1 cellular context compared by ENCODE assay signal in the genomic region with DNA sequence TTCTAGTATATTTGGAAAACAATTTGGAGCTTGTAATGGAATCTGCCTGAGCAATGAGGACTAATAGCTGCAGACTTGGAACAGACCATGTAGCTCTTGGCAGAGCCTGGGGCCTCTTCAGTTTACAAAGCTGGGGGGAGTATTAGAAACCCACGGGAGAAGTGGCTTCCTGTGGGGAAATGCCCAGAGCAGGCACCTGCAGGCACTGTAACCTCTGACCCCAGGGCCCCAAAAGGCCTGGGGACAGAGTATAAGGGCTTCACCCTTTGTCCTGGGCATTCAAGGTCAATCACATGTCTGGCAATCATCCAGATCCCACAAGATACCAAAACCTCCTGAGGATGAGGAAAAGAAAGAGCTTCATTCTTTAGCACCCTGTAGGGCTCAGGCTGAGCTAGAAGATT.
TF ChIP-seq lines count a peak whose summit lies in the region.

No MANE protein-coding gene starts in this region.

TF ChIP-seq in HEK293, 187 proteins besides CTCF, POLR2A, EP300 and RAD21 (continued from another document):
- TF ChIP-seq, protein P1, sequence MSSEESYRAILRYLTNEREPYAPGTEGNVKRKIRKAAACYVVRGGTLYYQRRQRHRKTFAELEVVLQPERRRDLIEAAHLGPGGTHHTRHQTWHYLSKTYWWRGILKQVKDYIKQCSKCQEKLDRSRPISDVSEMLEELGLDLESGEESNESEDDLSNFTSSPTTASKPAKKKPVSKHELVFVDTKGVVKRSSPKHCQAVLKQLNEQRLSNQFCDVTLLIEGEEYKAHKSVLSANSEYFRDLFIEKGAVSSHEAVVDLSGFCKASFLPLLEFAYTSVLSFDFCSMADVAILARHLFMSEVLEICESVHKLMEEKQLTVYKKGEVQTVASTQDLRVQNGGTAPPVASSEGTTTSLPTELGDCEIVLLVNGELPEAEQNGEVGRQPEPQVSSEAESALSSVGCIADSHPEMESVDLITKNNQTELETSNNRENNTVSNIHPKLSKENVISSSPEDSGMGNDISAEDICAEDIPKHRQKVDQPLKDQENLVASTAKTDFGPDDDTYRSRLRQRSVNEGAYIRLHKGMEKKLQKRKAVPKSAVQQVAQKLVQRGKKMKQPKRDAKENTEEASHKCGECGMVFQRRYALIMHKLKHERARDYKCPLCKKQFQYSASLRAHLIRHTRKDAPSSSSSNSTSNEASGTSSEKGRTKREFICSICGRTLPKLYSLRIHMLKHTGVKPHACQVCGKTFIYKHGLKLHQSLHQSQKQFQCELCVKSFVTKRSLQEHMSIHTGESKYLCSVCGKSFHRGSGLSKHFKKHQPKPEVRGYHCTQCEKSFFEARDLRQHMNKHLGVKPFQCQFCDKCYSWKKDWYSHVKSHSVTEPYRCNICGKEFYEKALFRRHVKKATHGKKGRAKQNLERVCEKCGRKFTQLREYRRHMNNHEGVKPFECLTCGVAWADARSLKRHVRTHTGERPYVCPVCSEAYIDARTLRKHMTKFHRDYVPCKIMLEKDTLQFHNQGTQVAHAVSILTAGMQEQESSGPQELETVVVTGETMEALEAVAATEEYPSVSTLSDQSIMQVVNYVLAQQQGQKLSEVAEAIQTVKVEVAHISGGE (tag by site-specific recombination; conservative IDR thresholded peaks at IDR 0.05; ENCODE audit: low read depth): no peak
- no peak for TF ChIP-seq SALL2 (tag by site-specific recombination; IDR thresholded peaks at IDR 0.05; ENCODE audit: borderline replicate concordance)
TF ChIP-seq in HEK293: peak in this region for 4.
